Comparison of ENCODE assay signal across 13 cellular contexts in genomic region chr1:35925741-35926140, GRCh38. TPM values are rescaled to one million over a fixed set of nuclear protein-coding genes. Genes with fewer than 3 reads are reported as not detected.
A peak's percentile ranks its signal among the peaks of the same experiment; 100 is the strongest.
DNase-seq lines count a peak whose midpoint lies in the region; ATAC-seq and TF ChIP-seq lines count a peak whose summit lies in the region.
"Had no signal": no experiment of that assay in that cellular context is flagged by ENCODE, and none has a peak within 500 bp of the region (broad histone marks: within the 10 kb centered on the region; RNA-seq: fewer than 3 reads in every experiment).

No MANE protein-coding gene starts in this region.

- H3K4me3 Mint-ChIP-seq in activated CD8-positive, alpha-beta T cell treated with anti-CD3 and anti-CD28 coated beads for 36 hours, result no peak overlapping the region
- H3K4me3 Mint-ChIP-seq: activated CD4-positive, alpha-beta T cell treated with anti-CD3 and anti-CD28 coated beads, Interleukin-2, amount 10 ng/mL, durations not matched to agents 7 days and 5 days; activated T-cell treated with anti-CD3 and anti-CD28 coated beads, Interleukin-2, amount 50 U/mL, for 24 hours had no signal

- H3K4me3 ChIP-seq in foreskin fibroblast (ENCODE audit: low read depth in 1 of 2, low read length in 2 of 2), result no peak overlapping the region
- H3K4me3 ChIP-seq: upper lobe of right lung had no signal

- no peak for TF ChIP-seq CTCF in foreskin fibroblast (IDR thresholded peaks at IDR 0.05; ENCODE audit: low read depth, low read length)
- TF ChIP-seq CTCF in activated CD8-positive, alpha-beta T cell treated with anti-CD3 and anti-CD28 coated beads for 36 hours (IDR thresholded peaks at IDR 0.05), result no peak

- no peak overlapping the region for H3K27ac Mint-ChIP-seq in activated CD8-positive, alpha-beta T cell treated with anti-CD3 and anti-CD28 coated beads for 36 hours
- H3K27ac Mint-ChIP-seq: activated CD4-positive, alpha-beta T cell treated with anti-CD3 and anti-CD28 coated beads, Interleukin-2, amount 10 ng/mL, durations not matched to agents 7 days and 5 days; activated T-cell treated with anti-CD3 and anti-CD28 coated beads, Interleukin-2, amount 50 U/mL, for 24 hours had no signal

- peaks cover 8% of the 10 kb centered on the region for H3K4me1 Mint-ChIP-seq in activated CD8-positive, alpha-beta T cell treated with anti-CD3 and anti-CD28 coated beads for 36 hours (ENCODE audit: low read depth)

- DNase-seq in Right ventricle myocardium superior (peak; percentile 60), cardiac septum (ENCODE audit: low spot score) (no peak), amniotic epithelial cell (ENCODE audit: low read depth) (peak; percentile 31), foreskin fibroblast (peak; percentile 37 to 69)
- no peak for DNase-seq in activated CD8-positive, alpha-beta T cell treated with anti-CD3 and anti-CD28 coated beads for 36 hours
- DNase-seq: activated CD4-positive, alpha-beta T cell treated with anti-CD3 and anti-CD28 coated beads, Interleukin-2, amount 10 ng/mL, durations not matched to agents 7 days and 5 days; activated T-cell treated with anti-CD3 and anti-CD28 coated beads, Interleukin-2, amount 50 U/mL, for 24 hours; NCI-H1417 treated with DMSO at 0.1 percent for 48 hours; stimulated activated naive CD8-positive, alpha-beta T cell treated with anti-CD3 and anti-CD28 coated beads, Interleukin-15, Interleukin-2, amounts not matched to agents 100 U/mL and 50 U/mL, for 24 hours; upper lobe of right lung had no signal

- no peaks in the 10 kb centered on the region for H3K9me3 Mint-ChIP-seq in activated CD8-positive, alpha-beta T cell treated with anti-CD3 and anti-CD28 coated beads for 36 hours
- H3K9me3 Mint-ChIP-seq: activated CD4-positive, alpha-beta T cell treated with anti-CD3 and anti-CD28 coated beads, Interleukin-2, amount 10 ng/mL, durations not matched to agents 7 days and 5 days; activated T-cell treated with anti-CD3 and anti-CD28 coated beads, Interleukin-2, amount 50 U/mL, for 24 hours had no signal

- peak; percentile 60 for ATAC-seq in Right ventricle myocardium superior (ENCODE audit: poor library complexity)
- no peak for ATAC-seq in activated CD4-positive, CD25-positive, alpha-beta regulatory T cell treated with anti-CD3 and anti-CD28 coated beads, Interleukin-2, amount 50 U/mL, for 24 hours
- ATAC-seq in activated CD8-positive, alpha-beta T cell treated with anti-CD3 and anti-CD28 coated beads for 36 hours, result no peak
- ATAC-seq in GM18907 (IDR thresholded peaks at IDR 0.05; ENCODE audit: unreplicated experiment), result no peak
- no peak for ATAC-seq in GM18909 (IDR thresholded peaks at IDR 0.05; ENCODE audit: poor library complexity, unreplicated experiment)
- ATAC-seq: stimulated activated naive CD8-positive, alpha-beta T cell treated with anti-CD3 and anti-CD28 coated beads, Interleukin-15, Interleukin-2, amounts not matched to agents 100 U/mL and 50 U/mL, for 24 hours; upper lobe of right lung had no signal

- H3K27me3 Mint-ChIP-seq in activated CD8-positive, alpha-beta T cell treated with anti-CD3 and anti-CD28 coated beads for 36 hours, result no peaks in the 10 kb centered on the region
- H3K27me3 Mint-ChIP-seq: activated CD4-positive, alpha-beta T cell treated with anti-CD3 and anti-CD28 coated beads, Interleukin-2, amount 10 ng/mL, durations not matched to agents 7 days and 5 days; activated T-cell treated with anti-CD3 and anti-CD28 coated beads, Interleukin-2, amount 50 U/mL, for 24 hours had no signal

- intact Hi-C loops in Right ventricle myocardium superior (cut with DNase I) (no loop called here), cardiac septum (cut with DNase I) (no loop called here)
- intact Hi-C loops in activated CD8-positive, alpha-beta T cell treated with anti-CD3 and anti-CD28 coated beads for 36 hours (cut with micrococcal nuclease), result no loop called here

- POLR2A ChIA-PET in activated CD8-positive, alpha-beta T cell treated with anti-CD3 and anti-CD28 coated beads for 36 hours (lab: Charles Lee), result no interaction called here

- CTCF ChIA-PET in activated CD8-positive, alpha-beta T cell treated with anti-CD3 and anti-CD28 coated beads for 36 hours (lab: Charles Lee), result no interaction called here

- H3K36me3 Mint-ChIP-seq in activated CD8-positive, alpha-beta T cell treated with anti-CD3 and anti-CD28 coated beads for 36 hours (ENCODE audit: low read depth), result peaks cover 6% of the 10 kb centered on the region

RNA-seq across cellular contexts. Expression of gene AGO3, which starts 5.2 kb away (rescaled TPM):
- total RNA-seq in Right ventricle myocardium superior, result 12.7 TPM
- 17.5 TPM for total RNA-seq in cardiac septum
- 10 to 100 TPM; 27.7 to 30.0 TPM for total RNA-seq in activated CD8-positive, alpha-beta T cell treated with anti-CD3 and anti-CD28 coated beads for 36 hours

RNA-seq across cellular contexts. Expression of gene AGO1, which starts 42.7 kb away (rescaled TPM):
- total RNA-seq in Right ventricle myocardium superior (17.5 TPM), cardiac septum (21.1 TPM)
- total RNA-seq in activated CD8-positive, alpha-beta T cell treated with anti-CD3 and anti-CD28 coated beads for 36 hours, result 10 to 100 TPM; 33.0 to 34.2 TPM

Comparison
In these comparisons a context has a peak if more than half of its experiments do, and no peak if none do; other contexts are left out.
1. DNase-seq: peak in Right ventricle myocardium superior (single experiment), amniotic epithelial cell (single experiment) and foreskin fibroblast (2 of 2); none in cardiac septum (single experiment) and activated CD8-positive, alpha-beta T cell treated with anti-CD3 and anti-CD28 coated beads for 36 hours (single experiment).